39 cellular contexts compared by ENCODE assay signal in genomic region chr2:202346180-202346579, GRCh38.
"Had no signal": no experiment of that assay in that cellular context is flagged by ENCODE, and none has a peak within 500 bp of the region (broad histone marks: within the 10 kb centered on the region; RNA-seq: fewer than 3 reads in every experiment).

No MANE protein-coding gene starts in this region.

- ATAC-seq: activated CD4-positive, alpha-beta T cell treated with anti-CD3 and anti-CD28 coated beads for 36 hours; activated CD8-positive, alpha-beta memory T cell treated with anti-CD3 and anti-CD28 coated beads, Interleukin-2, amount 10 ng/mL, durations not matched to agents 7 days and 5 days; activated CD8-positive, alpha-beta T cell treated with anti-CD3 and anti-CD28 coated beads, Interleukin-2, amount 10 ng/mL, durations not matched to agents 7 days and 5 days; activated naive CD8-positive, alpha-beta T cell treated with anti-CD3 and anti-CD28 coated beads, Interleukin-2, amount 50 U/mL, for 24 hours; effector memory CD8-positive, alpha-beta T cell; foreskin keratinocyte; gastrocnemius medialis; heart left ventricle; T-helper 17 cell had no signal

- FAIRE-seq: colon had no signal

- H3K9me3 ChIP-seq: adrenal gland, ascending aorta, breast epithelium, esophagus muscularis mucosa, gastrocnemius medialis, heart left ventricle had no signal

- H3K4me3 Mint-ChIP-seq: activated CD4-positive, alpha-beta memory T cell treated with anti-CD3 and anti-CD28 coated beads for 36 hours; activated CD4-positive, alpha-beta T cell treated with anti-CD3 and anti-CD28 coated beads for 36 hours; activated CD4-positive, alpha-beta T cell treated with anti-CD3 and anti-CD28 coated beads, Interleukin-2, amount 10 ng/mL, durations not matched to agents 24 days and 14 days; activated CD8-positive, alpha-beta memory T cell treated with anti-CD3 and anti-CD28 coated beads, Interleukin-2, amount 10 ng/mL, durations not matched to agents 7 days and 5 days; activated CD8-positive, alpha-beta T cell treated with anti-CD3 and anti-CD28 coated beads, Interleukin-2, amount 10 ng/mL, durations not matched to agents 7 days and 5 days; activated naive CD4-positive, alpha-beta T cell treated with anti-CD3 and anti-CD28 coated beads for 36 hours; activated naive CD4-positive, alpha-beta T cell treated with anti-CD3 and anti-CD28 coated beads, Interleukin-2, amount 50 U/mL, for 24 hours; activated naive CD8-positive, alpha-beta T cell treated with anti-CD3 and anti-CD28 coated beads for 36 hours; activated naive CD8-positive, alpha-beta T cell treated with anti-CD3 and anti-CD28 coated beads, Interleukin-2, amount 50 U/mL, for 24 hours; activated T-helper 1 cell treated with anti-CD3 and anti-CD28 coated beads, Interleukin-12 subunit alpha, Interleukin-12 subunit beta, Interleukin-2, Interleukin-4 antibody, amounts not matched to agents 30 ng/mL and 10 ng/mL and 1 ng/mL, durations not matched to agents 14 hours and 24 hours and 36 hours; brain; central memory CD8-positive, alpha-beta T cell; effector memory CD8-positive, alpha-beta T cell; T-helper 17 cell; T-helper 2 cell treated with Interferon-gamma antibody and Interleukin-4, amounts not matched to agents 5 μg/mL and 100 μg/mL, for 36 hours had no signal

- H3K4me3 ChIP-seq: adrenal gland, ascending aorta, breast epithelium, cardiac muscle cell, esophagus muscularis mucosa, gastrocnemius medialis, heart left ventricle had no signal

- H3K27me3 Mint-ChIP-seq: activated CD4-positive, alpha-beta memory T cell treated with anti-CD3 and anti-CD28 coated beads for 36 hours; activated CD4-positive, alpha-beta T cell treated with anti-CD3 and anti-CD28 coated beads for 36 hours; activated naive CD4-positive, alpha-beta T cell treated with anti-CD3 and anti-CD28 coated beads, Interleukin-2, amount 50 U/mL, for 24 hours; activated naive CD8-positive, alpha-beta T cell treated with anti-CD3 and anti-CD28 coated beads for 36 hours; activated naive CD8-positive, alpha-beta T cell treated with anti-CD3 and anti-CD28 coated beads, Interleukin-2, amount 50 U/mL, for 24 hours; central memory CD8-positive, alpha-beta T cell; effector memory CD8-positive, alpha-beta T cell; T-helper 17 cell had no signal

- H3K27me3 ChIP-seq: adrenal gland, ascending aorta, breast epithelium, cardiac muscle cell, esophagus muscularis mucosa, foreskin keratinocyte, gastrocnemius medialis, heart left ventricle had no signal

- H3K9me3 Mint-ChIP-seq: activated CD4-positive, alpha-beta memory T cell treated with anti-CD3 and anti-CD28 coated beads for 36 hours; activated CD4-positive, alpha-beta T cell treated with anti-CD3 and anti-CD28 coated beads, Interleukin-2, amount 10 ng/mL, durations not matched to agents 24 days and 14 days; activated naive CD4-positive, alpha-beta T cell treated with anti-CD3 and anti-CD28 coated beads for 36 hours; activated naive CD4-positive, alpha-beta T cell treated with anti-CD3 and anti-CD28 coated beads, Interleukin-2, amount 50 U/mL, for 24 hours; activated naive CD8-positive, alpha-beta T cell treated with anti-CD3 and anti-CD28 coated beads for 36 hours; activated naive CD8-positive, alpha-beta T cell treated with anti-CD3 and anti-CD28 coated beads, Interleukin-2, amount 50 U/mL, for 24 hours; activated T-helper 1 cell treated with anti-CD3 and anti-CD28 coated beads, Interleukin-12 subunit alpha, Interleukin-12 subunit beta, Interleukin-2, Interleukin-4 antibody, amounts not matched to agents 30 ng/mL and 10 ng/mL and 1 ng/mL, durations not matched to agents 14 hours and 24 hours and 36 hours; activated T-helper 2 cell treated with anti-CD3 and anti-CD28 coated beads, Interferon-gamma antibody, Interleukin-2, Interleukin-4, amounts not matched to agents 10 μg/mL and 5 μg/mL and 100 μg/mL, durations not matched to agents 14 hours and 24 hours and 36 hours; brain; central memory CD8-positive, alpha-beta T cell; effector memory CD8-positive, alpha-beta T cell; T-helper 2 cell treated with Interferon-gamma antibody and Interleukin-4, amounts not matched to agents 5 μg/mL and 100 μg/mL, for 36 hours had no signal

- H3K36me3 Mint-ChIP-seq: activated CD4-positive, alpha-beta memory T cell treated with anti-CD3 and anti-CD28 coated beads for 36 hours; activated CD8-positive, alpha-beta memory T cell treated with anti-CD3 and anti-CD28 coated beads, Interleukin-2, amount 10 ng/mL, durations not matched to agents 7 days and 5 days; activated naive CD4-positive, alpha-beta T cell treated with anti-CD3 and anti-CD28 coated beads, Interleukin-2, amount 50 U/mL, for 24 hours; activated naive CD8-positive, alpha-beta T cell treated with anti-CD3 and anti-CD28 coated beads for 36 hours; brain had no signal

- H3K36me3 ChIP-seq: adrenal gland, ascending aorta, breast epithelium, cardiac muscle cell, esophagus muscularis mucosa, gastrocnemius medialis, heart left ventricle, WERI-Rb-1 had no signal

- DNase-seq: activated CD4-positive, alpha-beta memory T cell treated with anti-CD3 and anti-CD28 coated beads for 36 hours; activated CD4-positive, alpha-beta T cell treated with anti-CD3 and anti-CD28 coated beads for 36 hours; activated CD4-positive, alpha-beta T cell treated with anti-CD3 and anti-CD28 coated beads, Interleukin-2, amount 10 ng/mL, durations not matched to agents 24 days and 14 days; activated CD4-positive, CD25-positive, alpha-beta regulatory T cell; activated CD4-positive, CD25-positive, alpha-beta regulatory T cell treated with anti-CD3 and anti-CD28 coated beads, Interleukin-2, amount 50 U/mL, for 72 hours; activated CD8-positive, alpha-beta memory T cell treated with anti-CD3 and anti-CD28 coated beads, Interleukin-2, amount 10 ng/mL, durations not matched to agents 7 days and 5 days; activated CD8-positive, alpha-beta memory T cell treated with anti-CD3 and anti-CD28 coated beads, Interleukin-2, amount 50 U/mL, for 4 hours; activated CD8-positive, alpha-beta T cell treated with anti-CD3 and anti-CD28 coated beads, Interleukin-2, amount 10 ng/mL, durations not matched to agents 7 days and 5 days; activated effector memory CD4-positive, alpha-beta T cell treated with anti-CD3 and anti-CD28 coated beads, Interleukin-2, amount 50 U/mL, for 16 hours; activated naive CD4-positive, alpha-beta T cell treated with anti-CD3 and anti-CD28 coated beads for 36 hours; activated naive CD8-positive, alpha-beta T cell treated with anti-CD3 and anti-CD28 coated beads for 36 hours; activated naive CD8-positive, alpha-beta T cell treated with anti-CD3 and anti-CD28 coated beads, Interleukin-2, amount 50 U/mL, for 24 hours; activated T-cell treated with anti-CD3 and anti-CD28 coated beads, Interleukin-2, amount 50 U/mL, for 1 hour; activated T-cell treated with anti-CD3 and anti-CD28 coated beads, Interleukin-2, amount 50 U/mL, for 48 hours; adrenal gland; cortex of kidney; dermis blood vessel endothelial cell; effector CD4-positive, alpha-beta T cell; effector memory CD8-positive, alpha-beta T cell; erythroblast; foreskin keratinocyte; gastrocnemius medialis; glutamatergic neuron; heart left ventricle; T-helper 1 cell; T-helper 17 cell; T1000; WERI-Rb-1 had no signal

- H3K4me1 ChIP-seq: adrenal gland, ascending aorta, breast epithelium, esophagus muscularis mucosa, gastrocnemius medialis, heart left ventricle had no signal

- H3K27ac ChIP-seq: adrenal gland, ascending aorta, cardiac muscle cell, esophagus muscularis mucosa, foreskin keratinocyte, gastrocnemius medialis, heart left ventricle, WERI-Rb-1 had no signal

- H3K4me1 Mint-ChIP-seq: activated CD4-positive, alpha-beta T cell treated with anti-CD3 and anti-CD28 coated beads for 36 hours; activated CD4-positive, alpha-beta T cell treated with anti-CD3 and anti-CD28 coated beads, Interleukin-2, amount 10 ng/mL, durations not matched to agents 24 days and 14 days; activated CD8-positive, alpha-beta memory T cell treated with anti-CD3 and anti-CD28 coated beads, Interleukin-2, amount 10 ng/mL, durations not matched to agents 7 days and 5 days; activated naive CD4-positive, alpha-beta T cell treated with anti-CD3 and anti-CD28 coated beads, Interleukin-2, amount 50 U/mL, for 24 hours; activated naive CD8-positive, alpha-beta T cell treated with anti-CD3 and anti-CD28 coated beads for 36 hours; activated naive CD8-positive, alpha-beta T cell treated with anti-CD3 and anti-CD28 coated beads, Interleukin-2, amount 50 U/mL, for 24 hours; brain; central memory CD8-positive, alpha-beta T cell; T-helper 17 cell had no signal

- H3K27ac Mint-ChIP-seq: activated CD4-positive, alpha-beta memory T cell treated with anti-CD3 and anti-CD28 coated beads for 36 hours; activated CD4-positive, alpha-beta T cell treated with anti-CD3 and anti-CD28 coated beads for 36 hours; activated CD4-positive, alpha-beta T cell treated with anti-CD3 and anti-CD28 coated beads, Interleukin-2, amount 10 ng/mL, durations not matched to agents 24 days and 14 days; activated CD8-positive, alpha-beta memory T cell treated with anti-CD3 and anti-CD28 coated beads, Interleukin-2, amount 10 ng/mL, durations not matched to agents 7 days and 5 days; activated CD8-positive, alpha-beta T cell treated with anti-CD3 and anti-CD28 coated beads, Interleukin-2, amount 10 ng/mL, durations not matched to agents 7 days and 5 days; activated naive CD4-positive, alpha-beta T cell treated with anti-CD3 and anti-CD28 coated beads for 36 hours; activated naive CD4-positive, alpha-beta T cell treated with anti-CD3 and anti-CD28 coated beads, Interleukin-2, amount 50 U/mL, for 24 hours; activated naive CD8-positive, alpha-beta T cell treated with anti-CD3 and anti-CD28 coated beads for 36 hours; activated naive CD8-positive, alpha-beta T cell treated with anti-CD3 and anti-CD28 coated beads, Interleukin-2, amount 50 U/mL, for 24 hours; activated T-helper 1 cell treated with anti-CD3 and anti-CD28 coated beads, Interleukin-12 subunit alpha, Interleukin-12 subunit beta, Interleukin-2, Interleukin-4 antibody, amounts not matched to agents 30 ng/mL and 10 ng/mL and 1 ng/mL, durations not matched to agents 14 hours and 24 hours and 36 hours; activated T-helper 2 cell treated with anti-CD3 and anti-CD28 coated beads, Interferon-gamma antibody, Interleukin-2, Interleukin-4, amounts not matched to agents 10 μg/mL and 5 μg/mL and 100 μg/mL, durations not matched to agents 14 hours and 24 hours and 36 hours; brain; effector memory CD8-positive, alpha-beta T cell; T-helper 17 cell; T-helper 2 cell treated with Interferon-gamma antibody and Interleukin-4, amounts not matched to agents 5 μg/mL and 100 μg/mL, for 36 hours had no signal
